Comparison of ENCODE assay signal across 35 cellular contexts in the genomic region with DNA sequence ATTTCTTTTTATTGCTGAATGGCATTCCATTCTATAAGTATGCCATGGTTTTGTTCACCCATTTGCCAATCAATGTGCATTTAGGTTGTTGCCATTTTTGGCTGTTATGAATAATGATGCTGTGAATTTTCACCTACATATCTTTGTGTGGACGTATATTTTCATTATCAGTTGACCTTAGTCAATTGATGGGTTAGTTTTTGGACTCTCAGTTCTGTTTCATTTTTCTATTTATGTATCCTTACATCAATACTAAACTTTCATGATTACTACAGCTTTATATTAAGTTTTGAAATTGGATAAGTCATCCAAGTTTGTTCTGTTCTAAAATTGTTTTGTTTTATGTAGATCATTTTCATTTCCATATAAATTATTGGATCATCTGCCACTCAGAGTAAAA.
"Had no signal": no experiment of that assay in that cellular context is flagged by ENCODE, and none has a peak within 500 bp of the region (broad histone marks: within the 10 kb centered on the region; RNA-seq: fewer than 3 reads in every experiment).

No MANE protein-coding gene starts in this region.

- H3K27ac ChIP-seq: adrenal gland, body of pancreas, brain microvascular endothelial cell, breast epithelium, VCaP had no signal

- H3K36me3 ChIP-seq: adrenal gland, brain microvascular endothelial cell, breast epithelium had no signal

- H3K36me3 Mint-ChIP-seq: activated CD4-positive, alpha-beta memory T cell treated with anti-CD3 and anti-CD28 coated beads for 36 hours; activated naive CD4-positive, alpha-beta T cell treated with anti-CD3 and anti-CD28 coated beads, Interleukin-2, amount 50 U/mL, for 72 hours; activated naive CD8-positive, alpha-beta T cell treated with anti-CD3 and anti-CD28 coated beads for 36 hours had no signal

- FAIRE-seq: astrocyte, colon, TTC549 had no signal

- H3K27me3 Mint-ChIP-seq: activated CD4-positive, alpha-beta T cell treated with anti-CD3 and anti-CD28 coated beads, Interleukin-2, amount 10 ng/mL, durations not matched to agents 24 days and 14 days had no signal

- DNase-seq: activated B cell treated with CpG ODN at 0.5 μM for 24 hours; activated CD4-positive, alpha-beta memory T cell treated with anti-CD3 and anti-CD28 coated beads for 36 hours; activated CD4-positive, alpha-beta T cell treated with anti-CD3 and anti-CD28 coated beads for 4 hours; activated CD4-positive, alpha-beta T cell treated with anti-CD3 and anti-CD28 coated beads, Interleukin-2, amount 10 ng/mL, durations not matched to agents 24 days and 14 days; activated CD4-positive, alpha-beta T cell treated with anti-CD3 and anti-CD28 coated beads, Interleukin-2, amount 50 U/mL, for 1 hour; activated CD4-positive, alpha-beta T cell treated with anti-CD3 and anti-CD28 coated beads, Interleukin-2, amount 50 U/mL, for 4 hours; activated CD4-positive, CD25-positive, alpha-beta regulatory T cell treated with anti-CD3 and anti-CD28 coated beads, Interleukin-2, amount 50 U/mL, for 72 hours; activated CD8-positive, alpha-beta memory T cell treated with anti-CD3 and anti-CD28 coated beads, Interleukin-2, amount 50 U/mL, for 4 hours; activated CD8-positive, alpha-beta T cell treated with anti-CD3 and anti-CD28 coated beads for 36 hours; activated effector memory CD4-positive, alpha-beta T cell treated with anti-CD3 and anti-CD28 coated beads, Interleukin-2, amount 50 U/mL, for 16 hours; activated gamma-delta T cell treated with Interleukin-2 at 50 U/mL for 16 hours; activated naive CD4-positive, alpha-beta T cell; activated naive CD4-positive, alpha-beta T cell treated with anti-CD3 and anti-CD28 coated beads for 36 hours; activated naive CD4-positive, alpha-beta T cell treated with anti-CD3 and anti-CD28 coated beads, Interleukin-2, amount 50 U/mL, for 16 hours; activated naive CD8-positive, alpha-beta T cell treated with anti-CD3 and anti-CD28 coated beads for 36 hours; activated T-cell treated with anti-CD3 and anti-CD28 coated beads for 4 hours; activated T-cell treated with anti-CD3 and anti-CD28 coated beads, Interleukin-2, amount 50 U/mL, for 1 hour; activated T-cell treated with anti-CD3 and anti-CD28 coated beads, Interleukin-2, amount 50 U/mL, for 4 hours; activated T-cell treated with anti-CD3 and anti-CD28 coated beads, Interleukin-2, amount 50 U/mL, for 72 hours; adrenal gland; amniotic stem cell; aorta; body of pancreas; brain microvascular endothelial cell; central memory CD4-positive, alpha-beta T cell; T-helper 9 cell had no signal

- ATAC-seq: activated CD8-positive, alpha-beta T cell treated with anti-CD3 and anti-CD28 coated beads for 36 hours; activated naive CD4-positive, alpha-beta T cell treated with anti-CD3 and anti-CD28 coated beads, Interleukin-2, amount 50 U/mL, for 72 hours; activated T-cell treated with anti-CD3 and anti-CD28 coated beads, Interleukin-2, amount 50 U/mL, for 4 hours; activated T-cell treated with anti-CD3 and anti-CD28 coated beads, Interleukin-2, amount 50 U/mL, for 72 hours; activated T-helper 17 cell treated with anti-CD3 and anti-CD28 coated beads, Interleukin-2, amount 50 U/mL, for 72 hours; body of pancreas had no signal

- H3K9me3 Mint-ChIP-seq: activated B cell treated with CpG ODN at 0.5 μM for 24 hours; activated CD4-positive, alpha-beta memory T cell treated with anti-CD3 and anti-CD28 coated beads for 36 hours; activated CD4-positive, alpha-beta T cell treated with anti-CD3 and anti-CD28 coated beads, Interleukin-2, amount 10 ng/mL, durations not matched to agents 24 days and 14 days; activated CD8-positive, alpha-beta T cell treated with anti-CD3 and anti-CD28 coated beads for 36 hours; activated naive CD8-positive, alpha-beta T cell treated with anti-CD3 and anti-CD28 coated beads for 36 hours; activated T-cell treated with anti-CD3 and anti-CD28 coated beads, Interleukin-2, amount 50 U/mL, for 4 hours; activated T-cell treated with anti-CD3 and anti-CD28 coated beads, Interleukin-2, amount 50 U/mL, for 72 hours; activated T-helper 1 cell treated with anti-CD3 and anti-CD28 coated beads, Interleukin-12 subunit alpha, Interleukin-12 subunit beta, Interleukin-2, Interleukin-4 antibody, amounts not matched to agents 30 ng/mL and 10 ng/mL and 1 ng/mL, durations not matched to agents 14 hours and 24 hours and 36 hours; activated T-helper 17 cell treated with anti-CD3 and anti-CD28 coated beads, Interleukin-2, amount 50 U/mL, for 72 hours; T-helper 2 cell treated with Interferon-gamma antibody and Interleukin-4, amounts not matched to agents 5 μg/mL and 100 μg/mL, for 36 hours had no signal

- H3K4me1 Mint-ChIP-seq: activated B cell treated with CpG ODN at 0.5 μM for 24 hours; activated CD4-positive, alpha-beta T cell treated with anti-CD3 and anti-CD28 coated beads, Interleukin-2, amount 10 ng/mL, durations not matched to agents 24 days and 14 days; activated naive CD8-positive, alpha-beta T cell treated with anti-CD3 and anti-CD28 coated beads for 36 hours; activated T-helper 17 cell treated with anti-CD3 and anti-CD28 coated beads, Interleukin-2, amount 50 U/mL, for 72 hours had no signal

- H3K27ac Mint-ChIP-seq: activated B cell treated with CpG ODN at 0.5 μM for 24 hours; activated CD4-positive, alpha-beta memory T cell treated with anti-CD3 and anti-CD28 coated beads for 36 hours; activated CD4-positive, alpha-beta T cell treated with anti-CD3 and anti-CD28 coated beads, Interleukin-2, amount 10 ng/mL, durations not matched to agents 24 days and 14 days; activated CD8-positive, alpha-beta T cell treated with anti-CD3 and anti-CD28 coated beads for 36 hours; activated naive CD4-positive, alpha-beta T cell treated with anti-CD3 and anti-CD28 coated beads for 36 hours; activated naive CD4-positive, alpha-beta T cell treated with anti-CD3 and anti-CD28 coated beads, Interleukin-2, amount 50 U/mL, for 72 hours; activated naive CD8-positive, alpha-beta T cell treated with anti-CD3 and anti-CD28 coated beads for 36 hours; activated T-cell treated with anti-CD3 and anti-CD28 coated beads, Interleukin-2, amount 50 U/mL, for 72 hours; activated T-helper 1 cell treated with anti-CD3 and anti-CD28 coated beads, Interleukin-12 subunit alpha, Interleukin-12 subunit beta, Interleukin-2, Interleukin-4 antibody, amounts not matched to agents 30 ng/mL and 10 ng/mL and 1 ng/mL, durations not matched to agents 14 hours and 24 hours and 36 hours; activated T-helper 17 cell treated with anti-CD3 and anti-CD28 coated beads, Interleukin-2, amount 50 U/mL, for 72 hours; T-helper 2 cell treated with Interferon-gamma antibody and Interleukin-4, amounts not matched to agents 5 μg/mL and 100 μg/mL, for 36 hours had no signal

- H3K27me3 ChIP-seq: adrenal gland, body of pancreas, brain microvascular endothelial cell, breast epithelium had no signal

- H3K4me1 ChIP-seq: adrenal gland, body of pancreas, breast epithelium had no signal

- H3K4me3 Mint-ChIP-seq: activated B cell treated with CpG ODN at 0.5 μM for 24 hours; activated CD4-positive, alpha-beta memory T cell treated with anti-CD3 and anti-CD28 coated beads for 36 hours; activated CD4-positive, alpha-beta T cell treated with anti-CD3 and anti-CD28 coated beads, Interleukin-2, amount 10 ng/mL, durations not matched to agents 24 days and 14 days; activated CD8-positive, alpha-beta T cell treated with anti-CD3 and anti-CD28 coated beads for 36 hours; activated naive CD4-positive, alpha-beta T cell treated with anti-CD3 and anti-CD28 coated beads for 36 hours; activated naive CD8-positive, alpha-beta T cell treated with anti-CD3 and anti-CD28 coated beads for 36 hours; activated T-cell treated with anti-CD3 and anti-CD28 coated beads, Interleukin-2, amount 50 U/mL, for 4 hours; activated T-cell treated with anti-CD3 and anti-CD28 coated beads, Interleukin-2, amount 50 U/mL, for 72 hours; activated T-helper 1 cell treated with anti-CD3 and anti-CD28 coated beads, Interleukin-12 subunit alpha, Interleukin-12 subunit beta, Interleukin-2, Interleukin-4 antibody, amounts not matched to agents 30 ng/mL and 10 ng/mL and 1 ng/mL, durations not matched to agents 14 hours and 24 hours and 36 hours; activated T-helper 17 cell treated with anti-CD3 and anti-CD28 coated beads, Interleukin-2, amount 50 U/mL, for 72 hours; T-helper 2 cell treated with Interferon-gamma antibody and Interleukin-4, amounts not matched to agents 5 μg/mL and 100 μg/mL, for 36 hours had no signal

- H3K9me3 ChIP-seq: adrenal gland, body of pancreas, breast epithelium had no signal

- H3K4me3 ChIP-seq: adrenal gland, body of pancreas, breast epithelium had no signal
